18 cellular contexts compared by ENCODE assay signal in genomic region chr18:28009589-28009988, GRCh38.
A peak's percentile ranks its signal among the peaks of the same experiment; 100 is the strongest.
DNase-seq lines count a peak whose midpoint lies in the region; ATAC-seq and TF ChIP-seq lines count a peak whose summit lies in the region.
"Had no signal": no experiment of that assay in that cellular context is flagged by ENCODE, and none has a peak within 500 bp of the region (broad histone marks: within the 10 kb centered on the region; RNA-seq: fewer than 3 reads in every experiment).

No MANE protein-coding gene starts in this region.

- H3K27me3 ChIP-seq in cardiac muscle cell (no peaks in the 10 kb centered on the region), neural progenitor cell (no peaks in the 10 kb centered on the region), WERI-Rb-1 (ENCODE audit: insufficient read depth, low read depth, severe bottlenecking) (no peaks in the 10 kb centered on the region)
- H3K27me3 ChIP-seq: BLaER1 treated with 17β-estradiol and CSF1 and Interleukin-3, amounts not matched to agents 10 nM and 100 nM had no signal

- H3K4me3 ChIP-seq in cardiac muscle cell, result no peak overlapping the region
- H3K4me3 ChIP-seq in neural progenitor cell, result no peak overlapping the region
- no peak overlapping the region for H3K4me3 ChIP-seq in WERI-Rb-1 (ENCODE audit: low read depth, low read length)
- H3K4me3 ChIP-seq: BLaER1 treated with 17β-estradiol and CSF1 and Interleukin-3, amounts not matched to agents 10 nM and 100 nM had no signal

- no peak for DNase-seq in cardiac muscle cell (ENCODE audit: low read depth in 1 of 2, low spot score in 1 of 2)
- DNase-seq in left ventricle myocardium superior, result no peak
- no peak for DNase-seq in chondrocyte (ENCODE audit: low spot score)
- DNase-seq in neural progenitor cell (ENCODE audit: low spot score), result no peak
- DNase-seq in activated T-cell treated with anti-CD3 and anti-CD28 coated beads, Interleukin-2, amount 50 U/mL, for 4 hours, result no peak
- no peak for DNase-seq in WERI-Rb-1
- DNase-seq: Calu3; CD8-positive, alpha-beta T cell; DMS79 treated with DMSO at 0.1 percent for 48 hours; GF-D8; GOT3; H7 had no signal

- H3F3A ChIP-seq in neural progenitor cell (ENCODE audit: low read depth), result peaks cover 13% of the 10 kb centered on the region

- H3K79me2 ChIP-seq in neural progenitor cell (ENCODE audit: low read depth), result peaks cover 52% of the 10 kb centered on the region

- peak overlapping the region; percentile 60 for H3K27ac ChIP-seq in cardiac muscle cell
- H3K27ac ChIP-seq in neural progenitor cell, result no peak overlapping the region
- no peak overlapping the region for H3K27ac ChIP-seq in WERI-Rb-1
- H3K27ac ChIP-seq: BLaER1 treated with 17β-estradiol and CSF1 and Interleukin-3, amounts not matched to agents 10 nM and 100 nM had no signal

- H4K20me1 ChIP-seq in neural progenitor cell (ENCODE audit: low read depth), result peaks cover 19% of the 10 kb centered on the region
- H4K20me1 ChIP-seq: BLaER1 treated with 17β-estradiol and CSF1 and Interleukin-3, amounts not matched to agents 10 nM and 100 nM had no signal

- no peaks in the 10 kb centered on the region for H3K27me3 Mint-ChIP-seq in chondrocyte (ENCODE audit: low read depth)
- no peaks in the 10 kb centered on the region for H3K27me3 Mint-ChIP-seq in neural progenitor cell (ENCODE audit: insufficient read depth, low read depth)
- H3K27me3 Mint-ChIP-seq in activated T-cell treated with anti-CD3 and anti-CD28 coated beads, Interleukin-2, amount 50 U/mL, for 4 hours (ENCODE audit: low read depth), result no peaks in the 10 kb centered on the region
- H3K27me3 Mint-ChIP-seq: B cell, IgD-negative memory B cell had no signal

- H3K9me3 Mint-ChIP-seq in chondrocyte (ENCODE audit: low read depth), result no peaks in the 10 kb centered on the region
- no peaks in the 10 kb centered on the region for H3K9me3 Mint-ChIP-seq in neural progenitor cell
- H3K9me3 Mint-ChIP-seq in activated T-cell treated with anti-CD3 and anti-CD28 coated beads, Interleukin-2, amount 50 U/mL, for 4 hours, result peaks cover 4% of the 10 kb centered on the region

- TF ChIP-seq CTCF in cardiac muscle cell (IDR thresholded peaks at IDR 0.05; ENCODE audit: low read depth, low read length) (no peak), chondrocyte (IDR thresholded peaks at IDR 0.05) (no peak), neural progenitor cell (IDR thresholded peaks at IDR 0.05) (no peak), WERI-Rb-1 (IDR thresholded peaks at IDR 0.05; ENCODE audit: low read depth, low read length) (no peak)

- H3K27ac Mint-ChIP-seq in chondrocyte (ENCODE audit: unreplicated experiment) (peak overlapping the region; percentile 34), neural progenitor cell (peak overlapping the region; percentile 42)
- H3K27ac Mint-ChIP-seq: B cell; CD8-positive, alpha-beta T cell; IgD-negative memory B cell had no signal

- H3K9me3 ChIP-seq in cardiac muscle cell (ENCODE audit: low read depth), result no peaks in the 10 kb centered on the region
- H3K9me3 ChIP-seq in neural progenitor cell (ENCODE audit: low read depth), result no peaks in the 10 kb centered on the region
- H3K9me3 ChIP-seq in WERI-Rb-1 (ENCODE audit: severe bottlenecking), result no peaks in the 10 kb centered on the region
- H3K9me3 ChIP-seq: BLaER1 treated with 17β-estradiol and CSF1 and Interleukin-3, amounts not matched to agents 10 nM and 100 nM had no signal

- no peak overlapping the region for H3K9ac ChIP-seq in neural progenitor cell
- H3K9ac ChIP-seq: BLaER1 treated with 17β-estradiol and CSF1 and Interleukin-3, amounts not matched to agents 10 nM and 100 nM had no signal

- H3K4me3 Mint-ChIP-seq in chondrocyte (ENCODE audit: unreplicated experiment) (no peak overlapping the region), neural progenitor cell (no peak overlapping the region)
- no peak overlapping the region for H3K4me3 Mint-ChIP-seq in activated T-cell treated with anti-CD3 and anti-CD28 coated beads, Interleukin-2, amount 50 U/mL, for 4 hours
- H3K4me3 Mint-ChIP-seq: B cell; CD8-positive, alpha-beta T cell; IgD-negative memory B cell had no signal

- H3K4me1 ChIP-seq in cardiac muscle cell (ENCODE audit: low read depth), result peaks cover 16% of the 10 kb centered on the region
- peaks cover 16% of the 10 kb centered on the region for H3K4me1 ChIP-seq in neural progenitor cell

- ATAC-seq in left ventricle myocardium superior (no peak), GM18502 (IDR thresholded peaks at IDR 0.05; ENCODE audit: poor library complexity, unreplicated experiment) (no peak)
- ATAC-seq in activated T-cell treated with anti-CD3 and anti-CD28 coated beads, Interleukin-2, amount 50 U/mL, for 4 hours, result no peak
- ATAC-seq: CD8-positive, alpha-beta T cell; HCT116; HepG2 had no signal

- intact Hi-C loops in left ventricle myocardium superior (cut with micrococcal nuclease), result no loop called here

- no peak overlapping the region for H3K4me2 ChIP-seq in neural progenitor cell
- H3K4me2 ChIP-seq: BLaER1 treated with 17β-estradiol and CSF1 and Interleukin-3, amounts not matched to agents 10 nM and 100 nM had no signal

- H2AFZ ChIP-seq in neural progenitor cell (replicated peaks), result no peak overlapping the region

- H3K36me3 ChIP-seq in cardiac muscle cell (peaks cover 65% of the 10 kb centered on the region), neural progenitor cell (peaks cover 46% of the 10 kb centered on the region), WERI-Rb-1 (peaks cover 59% of the 10 kb centered on the region)

- H3K36me3 Mint-ChIP-seq in chondrocyte (ENCODE audit: low read depth) (peaks cover 8% of the 10 kb centered on the region), neural progenitor cell (peaks cover 48% of the 10 kb centered on the region)
- no peaks in the 10 kb centered on the region for H3K36me3 Mint-ChIP-seq in activated T-cell treated with anti-CD3 and anti-CD28 coated beads, Interleukin-2, amount 50 U/mL, for 4 hours (ENCODE audit: insufficient read depth)
- H3K36me3 Mint-ChIP-seq: CD8-positive, alpha-beta T cell; IgD-negative memory B cell had no signal

- H3K4me1 Mint-ChIP-seq in chondrocyte (ENCODE audit: low read depth) (peaks cover 56% of the 10 kb centered on the region), neural progenitor cell (peaks cover 23% of the 10 kb centered on the region)
- no peaks in the 10 kb centered on the region for H3K4me1 Mint-ChIP-seq in activated T-cell treated with anti-CD3 and anti-CD28 coated beads, Interleukin-2, amount 50 U/mL, for 4 hours (ENCODE audit: low read depth)
- H3K4me1 Mint-ChIP-seq: B cell, IgD-negative memory B cell had no signal
